In genomic region chr16:46787909-46788308, GRCh38 we compare ENCODE assay signal across 16 cellular contexts. TPM values are rescaled to one million over a fixed set of nuclear protein-coding genes. Genes with fewer than 3 reads are reported as not detected.
DNase-seq lines count a peak whose midpoint lies in the region; ATAC-seq, FAIRE-seq and TF ChIP-seq lines count a peak whose summit lies in the region.
"Had no signal": no experiment of that assay in that cellular context is flagged by ENCODE, and none has a peak within 500 bp of the region (broad histone marks: within the 10 kb centered on the region; RNA-seq: fewer than 3 reads in every experiment).

No MANE protein-coding gene starts in this region.

- H3K36me3 Mint-ChIP-seq in activated naive CD4-positive, alpha-beta T cell treated with anti-CD3 and anti-CD28 coated beads, Interleukin-2, amount 50 U/mL, for 72 hours, result peaks cover 10 to 11% of the 10 kb centered on the region in 2 donors

- POLR2A ChIA-PET in GM10248 (lab: Yijun Ruan, JAX), result interaction anchor here (0.6 to 0.7 kb wide), 4 partner anchors 10 to 1598 kb away, joined by 3 to 6 read pairs (median 4); no protein-coding TSS in a partner anchor

- peaks cover 9 to 13% of the 10 kb centered on the region in 2 donors for H3K9me3 Mint-ChIP-seq in activated naive CD4-positive, alpha-beta T cell treated with anti-CD3 and anti-CD28 coated beads, Interleukin-2, amount 50 U/mL, for 72 hours

- CTCF ChIA-PET in GM10248 (lab: Yijun Ruan, JAX), result interaction anchor here (1.1 to 2.4 kb wide), 3 partner anchors 11 to 115 kb away, joined by 3 to 6 read pairs (median 4); no protein-coding TSS in a partner anchor

- ATAC-seq in GM21447 (IDR thresholded peaks at IDR 0.05; ENCODE audit: unreplicated experiment) (peak; percentile 45), GM19023 (IDR thresholded peaks at IDR 0.05; ENCODE audit: unreplicated experiment) (no peak)
- no peak for ATAC-seq in activated naive CD4-positive, alpha-beta T cell treated with anti-CD3 and anti-CD28 coated beads, Interleukin-2, amount 50 U/mL, for 72 hours

- FAIRE-seq in endometrium (lab: Jason Lieb, UNC), result peak; percentile 29

- TF ChIP-seq CTCF in GM10248 (IDR thresholded peaks at IDR 0.05; ENCODE audit: control extremely low read depth, extremely low read depth, low read depth, missing control alignments), result no peak

- DNase-seq in GM10248 (ENCODE audit: extremely low spot score) (peak; percentile 59), NOMO-1 (lab: John Stamatoyannopoulos, UW; ENCODE audit: unreplicated experiment in 2 of 2) (peak; percentile 51 to 83), inferior parietal cortex (ENCODE audit: extremely low spot score) (no peak), iPS-NIHi7 (ENCODE audit: extremely low spot score) (no peak)
- no peak for DNase-seq in activated naive CD4-positive, alpha-beta T cell treated with anti-CD3 and anti-CD28 coated beads, Interleukin-2, amount 50 U/mL, for 72 hours (ENCODE audit: low spot score in 2 of 2)
- DNase-seq: activated CD4-positive, alpha-beta T cell treated with anti-CD3 and anti-CD28 coated beads, Interleukin-2, amount 50 U/mL, for 1 hour; activated T-cell treated with anti-CD3 and anti-CD28 coated beads, Interleukin-2, amount 50 U/mL, for 1 hour; Calu3; GF-D8; kidney glomerular epithelial cell; NCI-H187; NCI-H69; substantia nigra had no signal

- H3K27ac Mint-ChIP-seq in activated naive CD4-positive, alpha-beta T cell treated with anti-CD3 and anti-CD28 coated beads, Interleukin-2, amount 50 U/mL, for 72 hours, result no peak overlapping the region

RNA-seq across cellular contexts. Expression of gene MYLK3, which starts 39.8 kb away (rescaled TPM):
- total RNA-seq in activated naive CD4-positive, alpha-beta T cell treated with anti-CD3 and anti-CD28 coated beads, Interleukin-2, amount 50 U/mL, for 72 hours, result under 1 TPM; 0.50 to 0.51 TPM

RNA-seq across cellular contexts. Expression of gene C16orf87, which starts 43.1 kb away (rescaled TPM):
- 10 to 100 TPM; 15.8 to 15.9 TPM for total RNA-seq in activated naive CD4-positive, alpha-beta T cell treated with anti-CD3 and anti-CD28 coated beads, Interleukin-2, amount 50 U/mL, for 72 hours

Comparison
In these comparisons a context has a peak if more than half of its experiments do, and no peak if none do; other contexts are left out.
1. DNase-seq: peak in GM10248 (single experiment) and NOMO-1 (2 of 2); none in inferior parietal cortex (single experiment), iPS-NIHi7 (single experiment) and activated naive CD4-positive, alpha-beta T cell treated with anti-CD3 and anti-CD28 coated beads, Interleukin-2, amount 50 U/mL, for 72 hours (0 of 2).